Comparison of ENCODE assay signal across 32 cellular contexts in the genomic region with DNA sequence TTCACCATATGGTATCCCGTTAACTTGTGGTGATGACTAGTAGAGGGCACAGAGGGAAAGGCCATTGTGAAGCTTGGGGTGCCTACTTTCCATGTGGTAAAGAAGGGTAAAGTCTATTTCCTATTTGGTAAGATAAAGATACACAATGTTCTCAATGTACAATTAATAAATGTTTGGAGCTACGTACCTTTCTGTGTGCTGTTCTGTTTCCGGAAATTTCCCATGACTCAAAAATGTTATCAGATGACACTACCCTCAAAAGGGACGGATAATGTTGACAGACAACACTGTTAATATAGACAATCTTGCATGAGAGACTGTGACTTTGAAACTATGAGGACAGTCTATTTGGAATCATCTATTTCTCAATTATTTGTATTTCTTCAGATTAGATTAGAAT. TPM values are rescaled to one million over a fixed set of nuclear protein-coding genes. Genes with fewer than 3 reads are reported as not detected.
"Had no signal": no experiment of that assay in that cellular context is flagged by ENCODE, and none has a peak within 500 bp of the region (broad histone marks: within the 10 kb centered on the region; RNA-seq: fewer than 3 reads in every experiment).

No MANE protein-coding gene starts in this region.

- H3K9me3 ChIP-seq: testis, thyroid gland, uterus, vagina had no signal

- H3K27ac ChIP-seq: stomach, suprapubic skin, testis, thoracic aorta, thyroid gland, tibial artery, tibial nerve, transverse colon, upper lobe of left lung, upper lobe of right lung, uterus, vagina had no signal

- H3K27me3 ChIP-seq: stomach, suprapubic skin, testis, thyroid gland, tibial artery, tibial nerve, transverse colon, upper lobe of left lung, upper lobe of right lung, uterus, vagina had no signal

- FAIRE-seq: urothelium cell line had no signal

- H3K4me1 ChIP-seq: stomach, suprapubic skin, testis, thyroid gland, tibial artery, tibial nerve, transverse colon, upper lobe of left lung, upper lobe of right lung, uterus, vagina had no signal

- DNase-seq: stimulated activated CD4-positive, alpha-beta T cell treated with anti-CD3 and anti-CD28 coated beads, Interleukin-2, amount 100 ng/mL, for 48 hours; stimulated activated CD4-positive, alpha-beta T cell treated with anti-CD3 and anti-CD28 coated beads, Interleukin-4, amount 100 ng/mL, for 1 hour; stimulated activated CD4-positive, alpha-beta T cell treated with anti-CD3 and anti-CD28 coated beads, Interleukin-4, amount 100 ng/mL, for 24 hours; stimulated activated CD4-positive, alpha-beta T cell treated with anti-CD3 and anti-CD28 coated beads, Interleukin-4, amount 100 ng/mL, for 4 hours; stimulated activated CD8-positive, alpha-beta memory T cell treated with anti-CD3 and anti-CD28 coated beads, Interleukin-4, amount 100 ng/mL, for 48 hours; stimulated activated naive B cell treated with anti-CD40 and anti-IgM and Interleukin-4, amounts not matched to agents 10 μg/mL and 1 μg/mL and 100 μg/mL, for 72 hours; stimulated activated naive CD4-positive, alpha-beta T cell; stimulated activated naive CD4-positive, alpha-beta T cell treated with Interleukin-2 at 50 U/mL for 16 hours; stimulated activated naive CD8-positive, alpha-beta T cell treated with anti-CD3 and anti-CD28 coated beads, Interleukin-15, amount 100 ng/mL, for 72 hours; stimulated activated naive CD8-positive, alpha-beta T cell treated with anti-CD3 and anti-CD28 coated beads, Interleukin-15, Interleukin-2, amounts not matched to agents 100 U/mL and 50 U/mL, for 24 hours; stomach; substantia nigra; testis; thyroid gland; tibial artery; transverse colon; trophoblast cell; upper lobe of left lung; upper lobe of right lung; uterus had no signal

- H3K4me3 ChIP-seq: stomach, suprapubic skin, testis, thoracic aorta, thyroid gland, tibial artery, tibial nerve, transverse colon, upper lobe of left lung, upper lobe of right lung, uterus, vagina had no signal

- ATAC-seq: stimulated activated effector memory CD8-positive, alpha-beta T cell treated with anti-CD3 and anti-CD28 coated beads, Interleukin-12 subunit alpha, Interleukin-12 subunit beta, amount 100 ng/mL, for 72 hours; stimulated activated memory B cell treated with anti-CD40 and anti-IgM and Interleukin-4, amounts not matched to agents 10 μg/mL and 1 μg/mL and 100 μg/mL, for 72 hours; stimulated activated naive B cell treated with anti-CD40 and anti-IgM and Interleukin-4, amounts not matched to agents 10 μg/mL and 1 μg/mL and 100 μg/mL, for 72 hours; stimulated activated naive CD8-positive, alpha-beta T cell treated with anti-CD3 and anti-CD28 coated beads, Interleukin-15, amount 100 ng/mL, for 72 hours; stimulated activated naive CD8-positive, alpha-beta T cell treated with anti-CD3 and anti-CD28 coated beads, Interleukin-15, Interleukin-2, amounts not matched to agents 100 U/mL and 50 U/mL, for 24 hours; upper lobe of right lung had no signal

- H3K36me3 ChIP-seq: stomach, suprapubic skin, thoracic aorta, thyroid gland, tibial artery, tibial nerve, transverse colon, upper lobe of left lung, upper lobe of right lung, uterus, vagina had no signal

RNA-seq across cellular contexts. Expression of gene SULT1C3, which starts 4.2 kb away (rescaled TPM):
- total RNA-seq: subcutaneous adipose tissue, suprapubic skin, temporal lobe, testis, thoracic aorta, thyroid gland, tibial nerve, transverse colon, upper lobe of left lung, upper lobe of right lung, ureter, urinary bladder, uterus, vagina had no signal
- polyA plus RNA-seq: thymus, urinary bladder had no signal

RNA-seq across cellular contexts. Expression of gene SULT1C2, which starts 53.1 kb away (rescaled TPM):
- total RNA-seq: suprapubic skin, transverse colon, vagina had no signal
